In genomic region chr9:134842321-134842720, GRCh38 we compare ENCODE assay signal across 31 cellular contexts. TPM values are rescaled to one million over a fixed set of nuclear protein-coding genes. Genes with fewer than 3 reads are reported as not detected.
"Had no signal": no experiment of that assay in that cellular context is flagged by ENCODE, and none has a peak within 500 bp of the region (broad histone marks: within the 10 kb centered on the region; RNA-seq: fewer than 3 reads in every experiment).

No MANE protein-coding gene starts in this region.

- H3K79me2 ChIP-seq: hepatocyte had no signal

- H3K4me2 ChIP-seq: hepatocyte had no signal

- H3K27me3 ChIP-seq: adrenal gland, cardiac muscle cell, dorsolateral prefrontal cortex, gastrocnemius medialis, hepatocyte, ovary, testis, transverse colon had no signal

- H3K9me3 ChIP-seq: adrenal gland, gastrocnemius medialis, ovary, testis, transverse colon had no signal

- H2AFZ ChIP-seq: hepatocyte had no signal

- FAIRE-seq: small intestine, urothelium cell line had no signal

- DNase-seq: activated CD4-positive, alpha-beta T cell treated with anti-CD3 and anti-CD28 coated beads for 4 hours; activated CD4-positive, alpha-beta T cell treated with anti-CD3 and anti-CD28 coated beads, Interleukin-2, amount 50 U/mL, for 4 hours; activated naive CD4-positive, alpha-beta T cell; activated naive CD8-positive, alpha-beta T cell treated with anti-CD3 and anti-CD28 coated beads for 36 hours; activated T-cell treated with anti-CD3 and anti-CD28 coated beads for 4 hours; activated T-cell treated with anti-CD3 and anti-CD28 coated beads, Interleukin-2, amount 50 U/mL, for 72 hours; adrenal gland; cerebellar nuclear complex; effector memory CD4-positive, alpha-beta T cell; erythroblast; gastrocnemius medialis; islet precursor cell; left cardiac atrium; ovary; small intestine; stimulated activated CD4-positive, alpha-beta T cell treated with anti-CD3 and anti-CD28 coated beads, Interleukin-1b, Interleukin-23, amount 100 ng/mL, for 48 hours; stimulated activated naive CD4-positive, alpha-beta T cell; T-cell; testis; transverse colon had no signal

- ATAC-seq: activated T-cell treated with anti-CD3 and anti-CD28 coated beads, Interleukin-2, amount 50 U/mL, for 72 hours; gastrocnemius medialis; left cardiac atrium; naive thymus-derived CD8-positive, alpha-beta T cell; sciatic nerve; T-cell had no signal

- H3K27ac ChIP-seq: adrenal gland, cardiac muscle cell, coronary artery, dorsolateral prefrontal cortex, gastrocnemius medialis, hepatocyte, ovary, testis, transverse colon had no signal

- H3K4me1 ChIP-seq: adrenal gland, gastrocnemius medialis, testis, transverse colon had no signal

- H3K4me3 ChIP-seq: adrenal gland, cardiac muscle cell, coronary artery, dorsolateral prefrontal cortex, gastrocnemius medialis, hepatocyte, ovary, testis, transverse colon had no signal

- H3K36me3 ChIP-seq: cardiac muscle cell, gastrocnemius medialis, ovary had no signal

RNA-seq across cellular contexts. Expression of gene FCN2, which starts 38.3 kb away (rescaled TPM):
- total RNA-seq: activated naive CD8-positive, alpha-beta T cell treated with anti-CD3 and anti-CD28 coated beads for 36 hours; activated T-cell treated with anti-CD3 and anti-CD28 coated beads, Interleukin-2, amount 50 U/mL, for 72 hours; cardiac muscle cell; gastrocnemius medialis; hepatocyte; naive thymus-derived CD8-positive, alpha-beta T cell; progenitor cell of endocrine pancreas; renal cortical epithelial cell; sciatic nerve; T-cell; T-helper 2 cell treated with Interferon-gamma antibody and Interleukin-4, amounts not matched to agents 100 ng/mL and 5 ng/mL, for 36 hours; transverse colon had no signal
- polyA plus RNA-seq: aorta; cardiac muscle cell; hepatocyte; naive thymus-derived CD8-positive, alpha-beta T cell; small intestine had no signal
